ENCODE assay signal across 17 cellular contexts in the genomic region with DNA sequence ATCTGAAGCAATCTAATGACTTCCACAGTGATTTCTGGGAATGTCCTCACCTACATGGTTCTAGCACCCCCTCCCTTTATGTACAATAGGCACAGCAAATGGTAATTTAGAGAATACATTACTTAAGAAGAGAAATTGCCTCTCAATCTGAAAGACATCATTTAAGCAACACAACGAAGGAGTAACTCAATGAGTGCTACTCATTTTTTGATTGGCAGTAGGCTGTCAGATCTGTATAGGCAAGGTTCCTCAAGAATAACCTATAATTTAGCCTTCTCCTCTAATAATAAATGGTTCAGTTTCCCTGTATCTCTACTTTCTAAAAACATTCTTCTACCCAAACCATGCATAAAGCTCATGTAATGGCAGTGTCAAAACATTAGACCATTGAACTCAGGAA. TPM values are rescaled to one million over a fixed set of nuclear protein-coding genes. Genes with fewer than 3 reads are reported as not detected.
A peak's percentile ranks its signal among the peaks of the same experiment; 100 is the strongest.
DNase-seq lines count a peak whose midpoint lies in the region; TF ChIP-seq lines count a peak whose summit lies in the region.
"Had no signal": no experiment of that assay in that cellular context is flagged by ENCODE, and none has a peak within 500 bp of the region (broad histone marks: within the 10 kb centered on the region; RNA-seq: fewer than 3 reads in every experiment).

No MANE protein-coding gene starts in this region.

- H3K9ac ChIP-seq in neural cell (ENCODE audit: low read length): no peak overlapping the region
- H3K9ac ChIP-seq: BLaER1, GM23248 had no signal

- H3K9me3 ChIP-seq in left ventricle myocardium inferior (replicated peaks) (peaks cover 4% of the 10 kb centered on the region), neural cell (ENCODE audit: low read length) (no peaks in the 10 kb centered on the region)
- H3K9me3 ChIP-seq: BLaER1, Caco-2 had no signal

- H3K36me3 ChIP-seq in left ventricle myocardium inferior (no peaks in the 10 kb centered on the region), neural cell (ENCODE audit: insufficient read depth, low read length) (no peaks in the 10 kb centered on the region)
- H3K36me3 ChIP-seq: BLaER1 had no signal

- H3K79me2 ChIP-seq in neural cell (replicated peaks; ENCODE audit: insufficient read depth, low read length): no peaks in the 10 kb centered on the region

- peak overlapping the region; percentile 84 for H3K27ac ChIP-seq in left ventricle myocardium inferior (replicated peaks)
- peak overlapping the region; percentile 60 for H3K27ac ChIP-seq in neural cell (ENCODE audit: low read length)
- H3K27ac ChIP-seq: BLaER1, C4-2B, GM23248 had no signal

- H4K20me1 ChIP-seq in neural cell (ENCODE audit: insufficient read depth): no peaks in the 10 kb centered on the region
- H4K20me1 ChIP-seq: BLaER1 had no signal

- H3K4me3 ChIP-seq in left ventricle myocardium inferior: no peak overlapping the region
- H3K4me3 ChIP-seq in neural cell (ENCODE audit: low read length): no peak overlapping the region
- H3K4me3 ChIP-seq: BLaER1, GM23248 had no signal

- TF ChIP-seq RAD21 in neural cell (conservative IDR thresholded peaks at IDR 0.05): no peak

- intact Hi-C loops in left ventricle myocardium inferior (cut with micrococcal nuclease): no loop called here
- intact Hi-C loops in cardiac septum (cut with DNase I): no loop called here

- no peak overlapping the region for H3K4me2 ChIP-seq in neural cell (ENCODE audit: low read length)
- H3K4me2 ChIP-seq: BLaER1 had no signal

- TF ChIP-seq CTCF in left ventricle myocardium inferior (IDR thresholded peaks at IDR 0.05; ENCODE audit: borderline replicate concordance) (no peak), neural cell (IDR thresholded peaks at IDR 0.05; ENCODE audit: poor library complexity, severe bottlenecking) (no peak)

- peaks cover 13% of the 10 kb centered on the region for H3F3A ChIP-seq in neural cell (ENCODE audit: insufficient read depth, low read length, poor library complexity, severe bottlenecking)

- H3K27me3 ChIP-seq in left ventricle myocardium inferior (ENCODE audit: low read depth): no peaks in the 10 kb centered on the region
- H3K27me3 ChIP-seq in neural cell (ENCODE audit: insufficient read depth, low read depth, low read length): no peaks in the 10 kb centered on the region
- H3K27me3 ChIP-seq: BLaER1 had no signal

- DNase-seq in left ventricle myocardium inferior (no peak), cardiac septum (ENCODE audit: low spot score) (no peak), NCI-H2227 (lab: John Stamatoyannopoulos, UW; ENCODE audit: unreplicated experiment) (peak; percentile 42), NCI-H345 (lab: John Stamatoyannopoulos, UW) (no peak), T-helper 2 cell (no peak)
- DNase-seq: Caco-2; CD4-positive, CD25-positive, alpha-beta regulatory T cell; CD8-positive, alpha-beta T cell; DMS153; DND-41; GM23248; H7; HCEC 1CT had no signal

- peaks cover 20% of the 10 kb centered on the region for H3K4me1 ChIP-seq in left ventricle myocardium inferior
- H3K4me1 ChIP-seq: BLaER1, Caco-2 had no signal

- TF ChIP-seq EP300 in neural cell (conservative IDR thresholded peaks at IDR 0.05; ENCODE audit: poor library complexity, severe bottlenecking): peak; percentile 72

- H2AFZ ChIP-seq in neural cell (ENCODE audit: low read depth, low read length): no peak overlapping the region
- H2AFZ ChIP-seq: GM23248 had no signal

- no peaks in the 10 kb centered on the region for H3K9me2 ChIP-seq in neural cell (ENCODE audit: insufficient read depth, low read length)

TF ChIP-seq in neural cell, 6 proteins besides CTCF, POLR2A, EP300 and RAD21:
- TF ChIP-seq SMC3 (conservative IDR thresholded peaks at IDR 0.05; ENCODE audit: poor library complexity) (no peak), TAF1 (IDR thresholded peaks at IDR 0.05; ENCODE audit: low read depth) (no peak), POLR2AphosphoS5 (IDR thresholded peaks at IDR 0.05) (peak; percentile 64), MXI1 (conservative IDR thresholded peaks at IDR 0.05; ENCODE audit: poor library complexity, severe bottlenecking) (no peak)

RNA-seq across cellular contexts. Expression of gene SEMA3C, which starts 30.6 kb away (rescaled TPM):
- total RNA-seq in left ventricle myocardium inferior: 66.5 TPM
- total RNA-seq in cardiac septum: 60.8 TPM
- 377 and 386 TPM in 2 replicates for polyA plus RNA-seq in neural cell
- polyA minus RNA-seq in neural cell: 978 and 1,090 TPM in 2 replicates
- total RNA-seq: B cell; CD8-positive, alpha-beta T cell had no signal
- polyA plus RNA-seq: CD4-positive, CD25-positive, alpha-beta regulatory T cell had no signal
